In genomic region chr9:2119490-2120046, GRCh38 we compare ENCODE assay signal across 20 cellular contexts.
"Had no signal": no experiment of that assay in that cellular context is flagged by ENCODE, and none has a peak within 500 bp of the region (broad histone marks: within the 10 kb centered on the region; RNA-seq: fewer than 3 reads in every experiment).

No MANE protein-coding gene starts in this region.

- H3K27me3 ChIP-seq: right lobe of liver, upper lobe of right lung had no signal

- DNase-seq: activated CD4-positive, alpha-beta T cell treated with anti-CD3 and anti-CD28 coated beads, Interleukin-2, amount 10 ng/mL, durations not matched to agents 7 days and 5 days; activated CD8-positive, alpha-beta memory T cell treated with anti-CD3 and anti-CD28 coated beads, Interleukin-2, amount 10 ng/mL, durations not matched to agents 7 days and 5 days; activated CD8-positive, alpha-beta T cell treated with anti-CD3 and anti-CD28 coated beads for 36 hours; activated gamma-delta T cell; activated T-cell treated with anti-CD3 and anti-CD28 coated beads for 4 hours; cortex of kidney; foreskin fibroblast; right lobe of liver; stimulated activated CD4-positive, alpha-beta T cell treated with anti-CD3 and anti-CD28 coated beads, Interleukin-4, amount 100 ng/mL, for 1 hour; stimulated activated naive CD4-positive, alpha-beta T cell; upper lobe of right lung had no signal

- H3K9me3 ChIP-seq: right lobe of liver, upper lobe of right lung had no signal

- H3K4me3 Mint-ChIP-seq: activated CD4-positive, alpha-beta T cell treated with anti-CD3 and anti-CD28 coated beads, Interleukin-2, amount 10 ng/mL, durations not matched to agents 7 days and 5 days; activated CD8-positive, alpha-beta memory T cell treated with anti-CD3 and anti-CD28 coated beads, Interleukin-2, amount 10 ng/mL, durations not matched to agents 7 days and 5 days; activated CD8-positive, alpha-beta T cell treated with anti-CD3 and anti-CD28 coated beads for 36 hours; activated naive CD4-positive, alpha-beta T cell treated with anti-CD3 and anti-CD28 coated beads, Interleukin-2, amount 50 U/mL, for 24 hours; central memory CD8-positive, alpha-beta T cell; mesothelial cell of epicardium; natural killer cell treated with Interleukin-12 subunit alpha and Interleukin-12 subunit beta and Interleukin-15 and Interleukin-18, amount 100 ng/mL, for 72 hours had no signal

- H3K4me1 ChIP-seq: parathyroid adenoma, right lobe of liver had no signal

- H3K9ac ChIP-seq: parathyroid adenoma had no signal

- ATAC-seq: activated CD4-positive, CD25-positive, alpha-beta regulatory T cell treated with anti-CD3 and anti-CD28 coated beads, Interleukin-2, amount 50 U/mL, for 24 hours; activated CD8-positive, alpha-beta memory T cell treated with anti-CD3 and anti-CD28 coated beads, Interleukin-2, amount 10 ng/mL, durations not matched to agents 7 days and 5 days; activated CD8-positive, alpha-beta T cell treated with anti-CD3 and anti-CD28 coated beads for 36 hours; natural killer cell treated with Interleukin-12 subunit alpha and Interleukin-12 subunit beta and Interleukin-15 and Interleukin-18, amount 100 ng/mL, for 72 hours; right lobe of liver; upper lobe of right lung had no signal

- H3K27me3 Mint-ChIP-seq: activated CD4-positive, alpha-beta T cell treated with anti-CD3 and anti-CD28 coated beads, Interleukin-2, amount 10 ng/mL, durations not matched to agents 7 days and 5 days; activated CD8-positive, alpha-beta memory T cell treated with anti-CD3 and anti-CD28 coated beads, Interleukin-2, amount 10 ng/mL, durations not matched to agents 7 days and 5 days; activated CD8-positive, alpha-beta T cell treated with anti-CD3 and anti-CD28 coated beads for 36 hours; activated naive CD4-positive, alpha-beta T cell treated with anti-CD3 and anti-CD28 coated beads, Interleukin-2, amount 50 U/mL, for 24 hours; central memory CD8-positive, alpha-beta T cell; natural killer cell treated with Interleukin-12 subunit alpha and Interleukin-12 subunit beta and Interleukin-15 and Interleukin-18, amount 100 ng/mL, for 72 hours had no signal

- H3K9me3 Mint-ChIP-seq: activated CD4-positive, alpha-beta T cell treated with anti-CD3 and anti-CD28 coated beads, Interleukin-2, amount 10 ng/mL, durations not matched to agents 7 days and 5 days; activated CD8-positive, alpha-beta T cell treated with anti-CD3 and anti-CD28 coated beads for 36 hours; activated naive CD4-positive, alpha-beta T cell treated with anti-CD3 and anti-CD28 coated beads, Interleukin-2, amount 50 U/mL, for 24 hours; central memory CD8-positive, alpha-beta T cell; mesothelial cell of epicardium; natural killer cell treated with Interleukin-12 subunit alpha and Interleukin-12 subunit beta and Interleukin-15 and Interleukin-18, amount 100 ng/mL, for 72 hours had no signal

- H3K27ac ChIP-seq: epithelial cell of prostate, parathyroid adenoma, right lobe of liver, SK-N-MC, upper lobe of right lung had no signal

- H3K4me3 ChIP-seq: lung, right lobe of liver, SK-N-MC, upper lobe of right lung had no signal

- H3K4me1 Mint-ChIP-seq: activated CD8-positive, alpha-beta memory T cell treated with anti-CD3 and anti-CD28 coated beads, Interleukin-2, amount 10 ng/mL, durations not matched to agents 7 days and 5 days had no signal

- H3K27ac Mint-ChIP-seq: activated CD4-positive, alpha-beta T cell treated with anti-CD3 and anti-CD28 coated beads, Interleukin-2, amount 10 ng/mL, durations not matched to agents 7 days and 5 days; activated CD8-positive, alpha-beta memory T cell treated with anti-CD3 and anti-CD28 coated beads, Interleukin-2, amount 10 ng/mL, durations not matched to agents 7 days and 5 days; activated CD8-positive, alpha-beta T cell treated with anti-CD3 and anti-CD28 coated beads for 36 hours; activated naive CD4-positive, alpha-beta T cell treated with anti-CD3 and anti-CD28 coated beads, Interleukin-2, amount 50 U/mL, for 24 hours; mesothelial cell of epicardium; natural killer cell treated with Interleukin-12 subunit alpha and Interleukin-12 subunit beta and Interleukin-15 and Interleukin-18, amount 100 ng/mL, for 72 hours had no signal
